Comparison of ENCODE assay signal across 8 cellular contexts in genomic region chrX:2693123-2693438, GRCh38. TPM values are rescaled to one million over a fixed set of nuclear protein-coding genes. Genes with fewer than 3 reads are reported as not detected.
A peak's percentile ranks its signal among the peaks of the same experiment; 100 is the strongest.
DNase-seq lines count a peak whose midpoint lies in the region; ATAC-seq and TF ChIP-seq lines count a peak whose summit lies in the region.

No MANE protein-coding gene starts in this region.

- no peak for DNase-seq in HFF-Myc (ENCODE audit: extremely low read depth, low read depth)
- peak in 1 of 10 donors; percentile 28 for DNase-seq in naive thymus-derived CD8-positive, alpha-beta T cell
- DNase-seq in CD1c-positive myeloid dendritic cell (ENCODE audit: extremely low spot score): no peak
- no peak for DNase-seq in hippocampal formation (lab: John Stamatoyannopoulos, UW)
- DNase-seq in NCI-H2029 (lab: John Stamatoyannopoulos, UW): no peak
- no peak for DNase-seq in epidermal melanocyte (ENCODE audit: insufficient read length, low spot score)

- no peak overlapping the region for H2AFZ ChIP-seq in ACC112 (ENCODE audit: low read length, unreplicated experiment)

- peaks cover 61% of the 10 kb centered on the region for H3K4me1 Mint-ChIP-seq in brain
- peaks cover 57 to 64% (median 60%) of the 10 kb centered on the region in 4 donors for H3K4me1 Mint-ChIP-seq in naive thymus-derived CD8-positive, alpha-beta T cell

- peaks cover 29% of the 10 kb centered on the region for H3K27me3 Mint-ChIP-seq in brain
- H3K27me3 Mint-ChIP-seq in naive thymus-derived CD8-positive, alpha-beta T cell: no peaks in the 10 kb centered on the region

- ATAC-seq in naive thymus-derived CD8-positive, alpha-beta T cell: no peak

- H3K4me3 ChIP-seq in ACC112 (ENCODE audit: low read depth, low read length): peak overlapping the region; percentile 91
- H3K4me3 ChIP-seq in HFF-Myc (replicated peaks; ENCODE audit: low read depth, low read length): peak overlapping the region; percentile 89

- H3K36me3 Mint-ChIP-seq in brain: peaks cover 10% of the 10 kb centered on the region
- H3K36me3 Mint-ChIP-seq in naive thymus-derived CD8-positive, alpha-beta T cell: peaks cover 0 to 3% (median 0%) of the 10 kb centered on the region in 3 donors

- TF ChIP-seq CTCF in HFF-Myc (IDR thresholded peaks at IDR 0.05; ENCODE audit: low read depth, low read length, missing control alignments) (no peak), brain (conservative IDR thresholded peaks at IDR 0.05) (no peak)

- peaks cover 0 to 3% (median 0%) of the 10 kb centered on the region in 5 experiments for H3K9me3 Mint-ChIP-seq in brain
- peaks cover 0 to 2% (median 0%) of the 10 kb centered on the region in 9 donors for H3K9me3 Mint-ChIP-seq in naive thymus-derived CD8-positive, alpha-beta T cell

- H3K27ac Mint-ChIP-seq in brain: peak overlapping the region in 2 of 5 experiments; percentile 76 to 87
- peak overlapping the region; percentile 9 to 96 (median 89) for H3K27ac Mint-ChIP-seq in naive thymus-derived CD8-positive, alpha-beta T cell

- POLR2A ChIA-PET in naive thymus-derived CD8-positive, alpha-beta T cell (lab: Charles Lee): no interaction called here

- peaks cover 53% of the 10 kb centered on the region for H3K4me1 ChIP-seq in ACC112 (ENCODE audit: control insufficient read depth, insufficient read depth, low read length, unreplicated experiment)

- peaks cover 5% of the 10 kb centered on the region; the same call in 1 of the 2 replicates for H3K36me3 ChIP-seq in ACC112 (ENCODE audit: insufficient read depth, low read length)

- no peaks in the 10 kb centered on the region for H3K27me3 ChIP-seq in ACC112 (ENCODE audit: insufficient read depth, low read length)

- H3K79me2 ChIP-seq in ACC112 (ENCODE audit: control insufficient read depth, insufficient read depth, low read length, unreplicated experiment): peaks cover 58% of the 10 kb centered on the region

- H3K4me3 Mint-ChIP-seq in brain: peak overlapping the region; percentile 90 to 98 (median 95)
- peak overlapping the region; percentile 92 to 99 (median 96) for H3K4me3 Mint-ChIP-seq in naive thymus-derived CD8-positive, alpha-beta T cell

- peak overlapping the region; percentile 83 for H3K27ac ChIP-seq in ACC112 (ENCODE audit: low read depth, low read length)

RNA-seq across cellular contexts. Expression of gene CD99, which starts 2.0 kb away (rescaled TPM):
- 51.5 TPM for polyA plus RNA-seq in brain (ENCODE audit: insufficient read depth, low read depth, low replicate concordance)
- 100 to 1,000 TPM; 123 to 124 TPM for total RNA-seq in naive thymus-derived CD8-positive, alpha-beta T cell
- 100 to 1,000 TPM; 120 to 218 (median 137) TPM for polyA plus RNA-seq in naive thymus-derived CD8-positive, alpha-beta T cell

RNA-seq across cellular contexts. Expression of gene XG, which starts 58.8 kb away (rescaled TPM):
- not detected for polyA plus RNA-seq in brain (ENCODE audit: insufficient read depth, low read depth, low replicate concordance)
- not detected for total RNA-seq in naive thymus-derived CD8-positive, alpha-beta T cell
- polyA plus RNA-seq in naive thymus-derived CD8-positive, alpha-beta T cell: not detected
